Comparison of ENCODE assay signal across 14 cellular contexts in the genomic region with DNA sequence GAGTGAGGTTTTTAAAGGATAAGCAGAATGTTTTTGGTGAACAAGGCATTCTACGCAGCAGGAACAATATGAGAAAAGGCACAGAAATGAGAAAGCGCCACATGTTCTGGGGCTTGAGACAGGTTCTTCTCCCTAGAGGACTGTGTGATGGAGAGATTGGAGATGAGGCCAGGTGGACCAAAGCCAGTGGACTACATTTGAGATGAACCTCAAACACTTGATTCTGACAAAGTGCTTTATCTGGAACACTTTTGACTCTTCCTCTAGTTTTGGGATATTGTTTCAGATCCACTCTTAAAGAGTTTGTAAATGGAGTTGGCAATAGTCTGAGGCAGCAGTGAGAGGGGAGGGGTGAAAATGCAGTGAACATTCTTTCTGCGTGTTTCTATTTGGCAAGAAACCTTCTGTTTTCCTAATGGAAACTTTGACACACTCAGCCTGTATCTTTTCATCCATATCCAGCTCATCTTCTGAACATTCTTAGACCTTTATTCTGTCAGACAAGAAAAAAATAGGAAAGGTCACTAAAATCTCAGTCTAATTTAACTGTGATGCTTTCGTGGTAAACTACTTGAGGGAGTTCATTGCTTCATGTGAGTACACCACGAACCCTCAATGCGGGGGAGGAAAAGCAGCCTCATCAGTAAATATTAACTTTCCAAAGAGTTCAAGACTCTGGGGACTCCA. TPM values are rescaled to one million over a fixed set of nuclear protein-coding genes. Genes with fewer than 3 reads are reported as not detected.
DNase-seq lines count a peak whose midpoint lies in the region; ATAC-seq, FAIRE-seq and TF ChIP-seq lines count a peak whose summit lies in the region.
"Had no signal": no experiment of that assay in that cellular context is flagged by ENCODE, and none has a peak within 500 bp of the region (broad histone marks: within the 10 kb centered on the region; RNA-seq: fewer than 3 reads in every experiment).

No MANE protein-coding gene starts in this region.

- peaks cover 3% of the 10 kb centered on the region for H3K9me3 Mint-ChIP-seq in astrocyte (ENCODE audit: unreplicated experiment)
- H3K9me3 Mint-ChIP-seq: activated B cell treated with CpG ODN at 0.5 μM for 24 hours had no signal

- H3K27me3 Mint-ChIP-seq in astrocyte (ENCODE audit: low read depth, unreplicated experiment), result peaks cover 2% of the 10 kb centered on the region
- H3K27me3 Mint-ChIP-seq: activated B cell treated with CpG ODN at 0.5 μM for 24 hours had no signal

- no peak overlapping the region for H3K9ac ChIP-seq in astrocyte (ENCODE audit: low read length)

- H4K20me1 ChIP-seq in astrocyte (ENCODE audit: insufficient read depth, low read length) (no peaks in the 10 kb centered on the region), osteoblast (ENCODE audit: insufficient read depth, low read length) (no peaks in the 10 kb centered on the region)

- H2AFZ ChIP-seq in astrocyte (ENCODE audit: low read depth, low read length) (no peak overlapping the region), osteoblast (ENCODE audit: low read length) (no peak overlapping the region)

- no peaks in the 10 kb centered on the region for H3K36me3 Mint-ChIP-seq in astrocyte (ENCODE audit: low read depth, unreplicated experiment)

- 43% methylated on average over 6 of the region's 6 CpGs for whole genome bisulfite sequencing in urinary bladder

- no peak overlapping the region for H3K4me3 ChIP-seq in astrocyte (ENCODE audit: insufficient read depth, low read depth, low read length)
- H3K4me3 ChIP-seq in osteoblast (ENCODE audit: insufficient read depth, low read length), result no peak overlapping the region
- H3K4me3 ChIP-seq in urinary bladder (ENCODE audit: low read depth, low read length), result no peak overlapping the region
- H3K4me3 ChIP-seq: cardiac muscle cell, SJSA1 had no signal

- H3K4me2 ChIP-seq in astrocyte (ENCODE audit: low read length) (no peak overlapping the region), osteoblast (ENCODE audit: insufficient read depth, low read length) (peak overlapping the region; percentile 23)

- H3K4me1 ChIP-seq in astrocyte (ENCODE audit: insufficient read depth, low read length) (no peaks in the 10 kb centered on the region), osteoblast (ENCODE audit: insufficient read depth, low read length) (peaks cover 18% of the 10 kb centered on the region), urinary bladder (ENCODE audit: insufficient read depth) (no peaks in the 10 kb centered on the region)
- H3K4me1 ChIP-seq: SJSA1 had no signal

- no peak overlapping the region for H3K27ac ChIP-seq in astrocyte (ENCODE audit: low read depth, low read length)
- no peak overlapping the region for H3K27ac ChIP-seq in osteoblast (ENCODE audit: low read depth, low read length)
- peak overlapping the region; percentile 48 for H3K27ac ChIP-seq in urinary bladder (ENCODE audit: low read depth)
- H3K27ac ChIP-seq: cardiac muscle cell, SJSA1 had no signal

- DNase-seq in astrocyte (ENCODE audit: low read depth) (peak; percentile 29), glomerular visceral epithelial cell (ENCODE audit: extremely low spot score) (peak; percentile 50), osteoblast (ENCODE audit: insufficient read length, low spot score, missing footprints) (no peak), DMS114 treated with DMSO at 0.1 percent for 48 hours (lab: John Stamatoyannopoulos, UW; ENCODE audit: unreplicated experiment) (no peak)
- DNase-seq: activated B cell treated with CpG ODN at 0.5 μM for 24 hours; activated T-cell treated with anti-CD3 and anti-CD28 coated beads, Interleukin-2, amount 50 U/mL, for 48 hours; NCI-H1694; NCI-H748 treated with DMSO at 0.1 percent for 48 hours had no signal

- H3K4me1 Mint-ChIP-seq in astrocyte (ENCODE audit: low read depth, unreplicated experiment), result no peaks in the 10 kb centered on the region
- H3K4me1 Mint-ChIP-seq: activated B cell treated with CpG ODN at 0.5 μM for 24 hours had no signal

- H3K27me3 ChIP-seq in astrocyte (ENCODE audit: insufficient read depth, low read length) (no peaks in the 10 kb centered on the region), osteoblast (ENCODE audit: insufficient read depth, low read length) (no peaks in the 10 kb centered on the region)
- H3K27me3 ChIP-seq: cardiac muscle cell, SJSA1 had no signal

- ATAC-seq in HG03139 (IDR thresholded peaks at IDR 0.05; ENCODE audit: unreplicated experiment) (no peak), HG02981 (IDR thresholded peaks at IDR 0.05; ENCODE audit: unreplicated experiment) (no peak)

- H3K9me3 ChIP-seq in astrocyte (ENCODE audit: insufficient read depth, low read depth, low read length), result no peaks in the 10 kb centered on the region
- no peaks in the 10 kb centered on the region for H3K9me3 ChIP-seq in osteoblast (ENCODE audit: low read depth, low read length)
- H3K9me3 ChIP-seq: SJSA1 had no signal

- H3K4me3 Mint-ChIP-seq in astrocyte (ENCODE audit: unreplicated experiment), result no peak overlapping the region
- H3K4me3 Mint-ChIP-seq: activated B cell treated with CpG ODN at 0.5 μM for 24 hours had no signal

- no peak for FAIRE-seq in astrocyte (lab: Jason Lieb, UNC)

- TF ChIP-seq CTCF in astrocyte (IDR thresholded peaks at IDR 0.05; ENCODE audit: insufficient read depth, low read depth, low read length) (no peak), osteoblast (IDR thresholded peaks at IDR 0.05; ENCODE audit: extremely low read depth, low read depth, low read length) (no peak)

- H3K79me2 ChIP-seq in astrocyte (ENCODE audit: insufficient read depth, low read length) (no peaks in the 10 kb centered on the region), osteoblast (ENCODE audit: insufficient read depth, low read length) (no peaks in the 10 kb centered on the region)

- H3K36me3 ChIP-seq in astrocyte (ENCODE audit: insufficient read depth, low read length), result no peaks in the 10 kb centered on the region
- H3K36me3 ChIP-seq in osteoblast (ENCODE audit: insufficient read depth, low read length), result no peaks in the 10 kb centered on the region
- no peaks in the 10 kb centered on the region for H3K36me3 ChIP-seq in urinary bladder (ENCODE audit: insufficient read depth)
- H3K36me3 ChIP-seq: cardiac muscle cell, SJSA1 had no signal

- peak overlapping the region; percentile 3 for H3K27ac Mint-ChIP-seq in astrocyte (ENCODE audit: unreplicated experiment)
- H3K27ac Mint-ChIP-seq: activated B cell treated with CpG ODN at 0.5 μM for 24 hours had no signal

RNA-seq across cellular contexts. Expression of a gene that starts 57.3 kb away (rescaled TPM):
- total RNA-seq in astrocyte (0.93 and 1.0 TPM in 2 replicates), osteoblast (5.1 and 9.1 TPM in 2 replicates), urinary bladder (30.3 TPM)
- 26.5 TPM for polyA plus RNA-seq in urinary bladder
- total RNA-seq: activated B cell treated with CpG ODN at 0.5 μM for 24 hours, mononuclear cell, SJSA1 had no signal

Comparison
In these comparisons a context has a peak if more than half of its experiments do, and no peak if none do; other contexts are left out.
1. DNase-seq: peak in astrocyte (single experiment) and glomerular visceral epithelial cell (single experiment); none in osteoblast (single experiment) and DMS114 treated with DMSO at 0.1 percent for 48 hours (single experiment).